ENCODE assay signal across 15 cellular contexts in the genomic region with DNA sequence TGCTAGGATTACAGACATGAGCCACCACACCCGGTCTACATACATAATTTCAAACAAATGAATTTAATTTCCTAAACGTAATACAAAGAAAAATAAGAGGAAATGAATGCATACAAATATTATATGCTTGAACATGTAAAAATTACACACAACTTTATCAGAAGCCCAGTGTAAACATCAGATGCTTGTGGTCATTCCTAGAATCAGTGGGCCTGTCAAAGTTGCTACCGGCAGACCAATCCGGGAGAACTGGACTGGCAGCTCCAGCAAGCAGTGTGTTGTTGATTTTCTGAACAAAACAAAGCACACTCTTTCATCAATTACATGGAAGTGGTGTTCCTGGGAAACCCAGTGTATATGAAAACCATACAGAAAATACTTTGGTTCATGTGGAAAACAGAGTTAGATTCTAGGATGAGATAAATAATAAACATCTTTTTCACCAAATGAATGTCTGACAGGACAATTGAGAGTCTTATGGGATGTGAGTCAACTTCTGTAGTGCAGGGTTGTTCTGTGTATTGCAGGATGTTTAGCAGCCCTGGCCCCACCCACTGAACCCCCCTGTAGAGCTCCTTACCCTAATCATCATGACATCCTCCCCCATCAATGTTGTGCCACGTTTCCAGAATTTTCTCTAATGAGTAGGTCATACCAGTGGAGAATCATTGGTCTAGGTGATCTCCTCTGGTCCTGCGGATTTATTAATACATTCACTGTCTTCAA. TPM values are rescaled to one million over a fixed set of nuclear protein-coding genes. Genes with fewer than 3 reads are reported as not detected.
DNase-seq lines count a peak whose midpoint lies in the region; ATAC-seq and TF ChIP-seq lines count a peak whose summit lies in the region.
"Had no signal": no experiment of that assay in that cellular context is flagged by ENCODE, and none has a peak within 500 bp of the region (broad histone marks: within the 10 kb centered on the region; RNA-seq: fewer than 3 reads in every experiment).

No MANE protein-coding gene starts in this region.

- H3K27ac ChIP-seq in AG04450 (ENCODE audit: low read depth, low read length): no peak overlapping the region
- no peak overlapping the region for H3K27ac ChIP-seq in left lung
- H3K27ac ChIP-seq: A549; BLaER1 treated with 17β-estradiol and CSF1 and Interleukin-3, amounts not matched to agents 10 nM and 100 nM; psoas muscle had no signal

- no peak for TF ChIP-seq CTCF in AG04450 (IDR thresholded peaks at IDR 0.05; ENCODE audit: low read depth, low read length)
- TF ChIP-seq CTCF in choroid plexus epithelial cell (conservative IDR thresholded peaks at IDR 0.05; ENCODE audit: low read depth, low read length): no peak
- no peak for TF ChIP-seq CTCF in left lung (IDR thresholded peaks at IDR 0.05)

- no peaks in the 10 kb centered on the region for H3K9me3 Mint-ChIP-seq in activated naive CD8-positive, alpha-beta T cell treated with anti-CD3 and anti-CD28 coated beads for 36 hours
- H3K9me3 Mint-ChIP-seq: activated T-helper 17 cell treated with anti-CD3 and anti-CD28 coated beads, Interleukin-2, amount 50 U/mL, for 72 hours; nephron progenitor cell; T-helper 2 cell treated with Interferon-gamma antibody and Interleukin-4, amounts not matched to agents 5 μg/mL and 100 μg/mL, for 36 hours had no signal

- H3K4me1 Mint-ChIP-seq in activated naive CD8-positive, alpha-beta T cell treated with anti-CD3 and anti-CD28 coated beads for 36 hours: no peaks in the 10 kb centered on the region
- H3K4me1 Mint-ChIP-seq: activated CD8-positive, alpha-beta memory T cell treated with anti-CD3 and anti-CD28 coated beads, Interleukin-2, amount 10 ng/mL, durations not matched to agents 7 days and 5 days; activated T-helper 17 cell treated with anti-CD3 and anti-CD28 coated beads, Interleukin-2, amount 50 U/mL, for 72 hours had no signal

- intact Hi-C loops in left lung (cut with DNase I): no loop called here

- no peak overlapping the region for H3K4me3 Mint-ChIP-seq in activated naive CD8-positive, alpha-beta T cell treated with anti-CD3 and anti-CD28 coated beads for 36 hours
- H3K4me3 Mint-ChIP-seq: activated CD8-positive, alpha-beta memory T cell treated with anti-CD3 and anti-CD28 coated beads, Interleukin-2, amount 10 ng/mL, durations not matched to agents 7 days and 5 days; activated T-helper 17 cell treated with anti-CD3 and anti-CD28 coated beads, Interleukin-2, amount 50 U/mL, for 72 hours; nephron progenitor cell; T-helper 2 cell treated with Interferon-gamma antibody and Interleukin-4, amounts not matched to agents 5 μg/mL and 100 μg/mL, for 36 hours had no signal

- H3K4me1 ChIP-seq in left lung: no peaks in the 10 kb centered on the region
- no peaks in the 10 kb centered on the region for H3K4me1 ChIP-seq in HAP-1
- H3K4me1 ChIP-seq: A549, psoas muscle had no signal

- POLR2A ChIA-PET in AG04450 (lab: Yijun Ruan, JAX): no interaction called here

- ATAC-seq in left lung: peak; percentile 65
- ATAC-seq: A549; activated CD8-positive, alpha-beta memory T cell treated with anti-CD3 and anti-CD28 coated beads, Interleukin-2, amount 10 ng/mL, durations not matched to agents 7 days and 5 days; activated T-helper 17 cell treated with anti-CD3 and anti-CD28 coated beads, Interleukin-2, amount 50 U/mL, for 72 hours; psoas muscle had no signal

- H3K27me3 Mint-ChIP-seq in activated naive CD8-positive, alpha-beta T cell treated with anti-CD3 and anti-CD28 coated beads for 36 hours: no peaks in the 10 kb centered on the region
- H3K27me3 Mint-ChIP-seq: activated CD8-positive, alpha-beta memory T cell treated with anti-CD3 and anti-CD28 coated beads, Interleukin-2, amount 10 ng/mL, durations not matched to agents 7 days and 5 days; activated T-helper 17 cell treated with anti-CD3 and anti-CD28 coated beads, Interleukin-2, amount 50 U/mL, for 72 hours had no signal

- H3K36me3 Mint-ChIP-seq in activated naive CD8-positive, alpha-beta T cell treated with anti-CD3 and anti-CD28 coated beads for 36 hours: no peaks in the 10 kb centered on the region
- H3K36me3 Mint-ChIP-seq: activated CD8-positive, alpha-beta memory T cell treated with anti-CD3 and anti-CD28 coated beads, Interleukin-2, amount 10 ng/mL, durations not matched to agents 7 days and 5 days had no signal

- H3K27ac Mint-ChIP-seq in activated naive CD8-positive, alpha-beta T cell treated with anti-CD3 and anti-CD28 coated beads for 36 hours: no peak overlapping the region
- H3K27ac Mint-ChIP-seq: activated CD8-positive, alpha-beta memory T cell treated with anti-CD3 and anti-CD28 coated beads, Interleukin-2, amount 10 ng/mL, durations not matched to agents 7 days and 5 days; activated T-helper 17 cell treated with anti-CD3 and anti-CD28 coated beads, Interleukin-2, amount 50 U/mL, for 72 hours; nephron progenitor cell; T-helper 2 cell treated with Interferon-gamma antibody and Interleukin-4, amounts not matched to agents 5 μg/mL and 100 μg/mL, for 36 hours had no signal

- no peaks in the 10 kb centered on the region for H3K27me3 ChIP-seq in AG04450 (ENCODE audit: control insufficient read depth, insufficient read depth, low read length)
- no peaks in the 10 kb centered on the region for H3K27me3 ChIP-seq in left lung
- no peaks in the 10 kb centered on the region for H3K27me3 ChIP-seq in HAP-1 (ENCODE audit: low read depth)
- H3K27me3 ChIP-seq: BLaER1 treated with 17β-estradiol and CSF1 and Interleukin-3, amounts not matched to agents 10 nM and 100 nM had no signal

- H3K4me3 ChIP-seq in AG04450 (ENCODE audit: low read depth, low read length) (no peak overlapping the region), choroid plexus epithelial cell (ENCODE audit: low read depth, low read length) (no peak overlapping the region), left lung (no peak overlapping the region), HAP-1 (no peak overlapping the region)
- H3K4me3 ChIP-seq: A549; BLaER1 treated with 17β-estradiol and CSF1 and Interleukin-3, amounts not matched to agents 10 nM and 100 nM; psoas muscle had no signal

- in situ Hi-C loops in HAP-1 (cut with MboI; ENCODE audit: low sequenced_read_pairs): no loop called here

- H3K36me3 ChIP-seq in left lung (no peaks in the 10 kb centered on the region), HAP-1 (replicated peaks) (no peaks in the 10 kb centered on the region)
- H3K36me3 ChIP-seq: BLaER1 treated with 17β-estradiol and CSF1 and Interleukin-3, amounts not matched to agents 10 nM and 100 nM had no signal

- H3K9me3 ChIP-seq in AG04450 (ENCODE audit: control insufficient read depth, insufficient read depth, low read length) (no peaks in the 10 kb centered on the region), left lung (no peaks in the 10 kb centered on the region), HAP-1 (no peaks in the 10 kb centered on the region)
- H3K9me3 ChIP-seq: A549; BLaER1 treated with 17β-estradiol and CSF1 and Interleukin-3, amounts not matched to agents 10 nM and 100 nM; psoas muscle had no signal

- CTCF ChIA-PET in AG04450 (lab: Charles Lee): interaction anchor here (0.7 to 1.2 kb wide), 3 partner anchors 15 to 696 kb away, joined by 3 to 5 read pairs (median 3); no protein-coding TSS in a partner anchor

- DNase-seq in AG04450 (ENCODE audit: low read depth, low spot score): peak; percentile 6
- peak; percentile 86 for DNase-seq in NCI-H748 (lab: John Stamatoyannopoulos, UW; ENCODE audit: unreplicated experiment)
- peak; percentile 34 for DNase-seq in choroid plexus epithelial cell (ENCODE audit: low read depth)
- DNase-seq in left lung: no peak
- no peak for DNase-seq in stimulated activated CD4-positive, alpha-beta T cell treated with anti-CD3 and anti-CD28 coated beads, Interleukin-15, amount 100 ng/mL, for 24 hours
- DNase-seq in NCI-H226: no peak
- DNase-seq in activated naive CD8-positive, alpha-beta T cell treated with anti-CD3 and anti-CD28 coated beads for 36 hours: no peak
- no peak for DNase-seq in HAP-1 (ENCODE audit: low spot score in 2 of 2)
- DNase-seq: activated CD8-positive, alpha-beta memory T cell treated with anti-CD3 and anti-CD28 coated beads, Interleukin-2, amount 10 ng/mL, durations not matched to agents 7 days and 5 days; nephron progenitor cell; psoas muscle had no signal

RNA-seq across cellular contexts. Expression of gene MFSD2A, which starts 33.8 kb away (rescaled TPM):
- polyA plus RNA-seq in AG04450 (2011; rRNA removed): 1.6 and 2.6 TPM in 2 replicates
- 2.6 and 2.8 TPM in 2 replicates for polyA minus RNA-seq in AG04450 (2011; rRNA and poly(A)+ RNA removed)
- 100 to 1,000 TPM in 1 of 2 donors, 10 to 100 TPM in 1; 98.0 to 114 TPM for total RNA-seq in left lung
- 10 to 100 TPM; 20.2 to 22.3 TPM for total RNA-seq in activated naive CD8-positive, alpha-beta T cell treated with anti-CD3 and anti-CD28 coated beads for 36 hours

RNA-seq across cellular contexts. Expression of gene CAP1, which starts 51.7 kb away (rescaled TPM):
- 553 and 661 TPM in 2 replicates for polyA plus RNA-seq in AG04450 (2011; rRNA removed)
- 387 and 421 TPM in 2 replicates for polyA minus RNA-seq in AG04450 (2011; rRNA and poly(A)+ RNA removed)
- 100 to 1,000 TPM; 366 to 501 TPM for total RNA-seq in left lung
- total RNA-seq in activated naive CD8-positive, alpha-beta T cell treated with anti-CD3 and anti-CD28 coated beads for 36 hours: 100 to 1,000 TPM; 483 to 504 TPM

Comparison
In these comparisons a context has a peak if more than half of its experiments do, and no peak if none do; other contexts are left out.
1. DNase-seq: peak in AG04450 (single experiment), NCI-H748 (single experiment) and choroid plexus epithelial cell (single experiment); none in left lung (0 of 2), stimulated activated CD4-positive, alpha-beta T cell treated with anti-CD3 and anti-CD28 coated beads, Interleukin-15, amount 100 ng/mL, for 24 hours (single experiment), NCI-H226 (single experiment), activated naive CD8-positive, alpha-beta T cell treated with anti-CD3 and anti-CD28 coated beads for 36 hours (single experiment) and HAP-1 (0 of 2).
2. RNA of gene MFSD2A, which starts 33.8 kb away (total RNA-seq): 98.0 to 114 TPM in left lung; 20.2 to 22.3 TPM in activated naive CD8-positive, alpha-beta T cell treated with anti-CD3 and anti-CD28 coated beads for 36 hours; every median in the first group is over 4 times any median in the second.